In genomic region chr1:61141288-61142044, GRCh38 we compare ENCODE assay signal across 1 cellular context.
TF ChIP-seq lines count a peak whose summit lies in the region.

No MANE protein-coding gene starts in this region.

TF ChIP-seq in HepG2, 621 proteins besides CTCF, POLR2A, EP300 and RAD21 (continued from another document and continues in another):
- no peak for TF ChIP-seq ZNF782 (CRISPR knock-in tag; IDR thresholded peaks at IDR 0.05; ENCODE audit: borderline replicate concordance)
- TF ChIP-seq IKZF5 (CRISPR knock-in tag; IDR thresholded peaks at IDR 0.05) = no peak
- TF ChIP-seq MXD1 (CRISPR knock-in tag; IDR thresholded peaks at IDR 0.05) = no peak
- TF ChIP-seq ZNF276 (CRISPR knock-in tag; IDR thresholded peaks at IDR 0.05; ENCODE audit: low read depth) = no peak
- no peak for TF ChIP-seq SIN3B (IDR thresholded peaks at IDR 0.05; ENCODE audit: low read length)
- no peak for TF ChIP-seq ZNF740 (CRISPR knock-in tag; IDR thresholded peaks at IDR 0.05)
- TF ChIP-seq PRDM10 (CRISPR knock-in tag; IDR thresholded peaks at IDR 0.05; ENCODE audit: low read depth) = no peak
- no peak for TF ChIP-seq CREBL2 (CRISPR knock-in tag; IDR thresholded peaks at IDR 0.05; ENCODE audit: borderline replicate concordance)
- TF ChIP-seq HOXA3 (CRISPR knock-in tag; IDR thresholded peaks at IDR 0.05) = 0 out of 2 replicates have a peak, but pooled peaks have one; percentile 13
- TF ChIP-seq ZNF841 (CRISPR knock-in tag; IDR thresholded peaks at IDR 0.05; ENCODE audit: borderline replicate concordance) = no peak
- TF ChIP-seq IRF9 (CRISPR knock-in tag; IDR thresholded peaks at IDR 0.05; ENCODE audit: borderline replicate concordance) = no peak
- no peak for TF ChIP-seq ZNF501 (CRISPR knock-in tag; IDR thresholded peaks at IDR 0.05)
- no peak for TF ChIP-seq ZBTB14 (CRISPR knock-in tag; IDR thresholded peaks at IDR 0.05)
- no peak for TF ChIP-seq PREB (CRISPR knock-in tag; IDR thresholded peaks at IDR 0.05)
- no peak for TF ChIP-seq ETS1 (CRISPR knock-in tag; IDR thresholded peaks at IDR 0.05)
- no peak for TF ChIP-seq ZNF720 (CRISPR knock-in tag; IDR thresholded peaks at IDR 0.05)
- TF ChIP-seq SCMH1 (CRISPR knock-in tag; IDR thresholded peaks at IDR 0.05; ENCODE audit: borderline replicate concordance) = no peak
- no peak for TF ChIP-seq CBFB (CRISPR knock-in tag; IDR thresholded peaks at IDR 0.05)
- TF ChIP-seq IKZF4 (CRISPR knock-in tag; IDR thresholded peaks at IDR 0.05; ENCODE audit: borderline replicate concordance, low read depth, not compliant biosample characterization) = no peak
- peak; percentile 73; the same call in 1 of the 2 replicates for TF ChIP-seq NFE2L2 (IDR thresholded peaks at IDR 0.05; ENCODE audit: low read length)
- no peak for TF ChIP-seq RFX3 (CRISPR knock-in tag; IDR thresholded peaks at IDR 0.05)
- 0 out of 2 replicates have a peak, but pooled peaks have one; percentile 15 for TF ChIP-seq GATAD2A (CRISPR knock-in tag; IDR thresholded peaks at IDR 0.05)
- TF ChIP-seq SOX5 (CRISPR knock-in tag; IDR thresholded peaks at IDR 0.05; ENCODE audit: borderline replicate concordance) = no peak
- no peak for TF ChIP-seq TGIF2 (CRISPR knock-in tag; IDR thresholded peaks at IDR 0.05)
- TF ChIP-seq CREB1 (IDR thresholded peaks at IDR 0.05) = no peak
- TF ChIP-seq CREB1 (CRISPR knock-in tag; IDR thresholded peaks at IDR 0.05) = 0 out of 2 replicates have a peak, but pooled peaks have one; percentile 29
- TF ChIP-seq YEATS2 (CRISPR knock-in tag; IDR thresholded peaks at IDR 0.05; ENCODE audit: borderline replicate concordance) = no peak
- TF ChIP-seq ASH2L (IDR thresholded peaks at IDR 0.05; ENCODE audit: insufficient read length, low read depth, low read length) = no peak
- TF ChIP-seq NCOR1 (IDR thresholded peaks at IDR 0.05; ENCODE audit: borderline replicate concordance, low read length) = no peak
- no peak for TF ChIP-seq CENPT (CRISPR knock-in tag; IDR thresholded peaks at IDR 0.05; ENCODE audit: low read depth)
- no peak for TF ChIP-seq ZNF891 (CRISPR knock-in tag; IDR thresholded peaks at IDR 0.05)
- TF ChIP-seq ELF1 (CRISPR knock-in tag; IDR thresholded peaks at IDR 0.05) = 0 out of 2 replicates have a peak, but pooled peaks have one; percentile 10
- TF ChIP-seq ZBTB10 (CRISPR knock-in tag; IDR thresholded peaks at IDR 0.05; ENCODE audit: borderline replicate concordance) = no peak
- TF ChIP-seq GTF3A (CRISPR knock-in tag; conservative IDR thresholded peaks at IDR 0.05) = no peak
- no peak for TF ChIP-seq ZNF605 (CRISPR knock-in tag; IDR thresholded peaks at IDR 0.05)
- TF ChIP-seq PITX1 (CRISPR knock-in tag; IDR thresholded peaks at IDR 0.05) = no peak
- TF ChIP-seq RCOR2 (CRISPR knock-in tag; IDR thresholded peaks at IDR 0.05) = no peak
- TF ChIP-seq KLF9 (CRISPR knock-in tag; IDR thresholded peaks at IDR 0.05; ENCODE audit: low read depth) = no peak
- TF ChIP-seq ATF5 (CRISPR knock-in tag; IDR thresholded peaks at IDR 0.05; ENCODE audit: low read depth) = no peak
- no peak for TF ChIP-seq ZNF570 (CRISPR knock-in tag; IDR thresholded peaks at IDR 0.05; ENCODE audit: borderline replicate concordance)
- no peak for TF ChIP-seq GTF2F1 (IDR thresholded peaks at IDR 0.05; ENCODE audit: low read length)
- TF ChIP-seq ZNF558 (CRISPR knock-in tag; IDR thresholded peaks at IDR 0.05; ENCODE audit: borderline replicate concordance) = no peak
- no peak for TF ChIP-seq RBM22 (optimal IDR thresholded peaks at IDR 0.05; ENCODE audit: low read length)
- no peak for TF ChIP-seq ZNF670 (CRISPR knock-in tag; IDR thresholded peaks at IDR 0.05; ENCODE audit: borderline replicate concordance)
- TF ChIP-seq MAFF (IDR thresholded peaks at IDR 0.05; ENCODE audit: low read depth, low read length) = peak; percentile 36
- TF ChIP-seq ETV6 (CRISPR knock-in tag; conservative IDR thresholded peaks at IDR 0.05) = no peak
- peak; percentile 77 for TF ChIP-seq CEBPB (IDR thresholded peaks at IDR 0.05; ENCODE audit: borderline replicate concordance, low read depth, low read length)
- no peak for TF ChIP-seq ZMAT5 (CRISPR knock-in tag; IDR thresholded peaks at IDR 0.05; ENCODE audit: borderline replicate concordance, low read depth)
- no peak for TF ChIP-seq SOX13 (IDR thresholded peaks at IDR 0.05)
- 0 out of 4 replicates have a peak, but pooled peaks of 1 of the 2 experiments have one; percentile 6 for TF ChIP-seq SOX13 (CRISPR knock-in tag; conservative IDR thresholded peaks at IDR 0.05 in 1 of 2, IDR thresholded peaks at IDR 0.05 in 1 of 2)
- no peak for TF ChIP-seq SATB2 (CRISPR knock-in tag; IDR thresholded peaks at IDR 0.05)
- TF ChIP-seq IRX3 (CRISPR knock-in tag; IDR thresholded peaks at IDR 0.05; ENCODE audit: borderline replicate concordance, low read depth) = no peak
